In genomic region chr12:3016191-3016590, GRCh38 we compare ENCODE assay signal across 24 cellular contexts. TPM values are rescaled to one million over a fixed set of nuclear protein-coding genes. Genes with fewer than 3 reads are reported as not detected.
"Had no signal": no experiment of that assay in that cellular context is flagged by ENCODE, and none has a peak within 500 bp of the region (broad histone marks: within the 10 kb centered on the region; RNA-seq: fewer than 3 reads in every experiment).

No MANE protein-coding gene starts in this region.

- H3K4me3 Mint-ChIP-seq: activated naive CD8-positive, alpha-beta T cell treated with anti-CD3 and anti-CD28 coated beads for 36 hours; naive thymus-derived CD8-positive, alpha-beta T cell; stimulated activated effector memory CD8-positive, alpha-beta T cell treated with anti-CD3 and anti-CD28 coated beads, Interleukin-12 subunit alpha, Interleukin-12 subunit beta, amount 100 ng/mL, for 72 hours; stimulated activated naive CD8-positive, alpha-beta T cell treated with anti-CD3 and anti-CD28 coated beads, Interleukin-15, amount 100 ng/mL, for 72 hours had no signal

- H3K27me3 ChIP-seq: breast epithelium, heart left ventricle, ovary, tibial artery had no signal

- H3K27ac ChIP-seq: breast epithelium, coronary artery, heart left ventricle, lower lobe of right lung, ovary, psoas muscle, skin epidermis, tibial artery had no signal

- H3K4me1 ChIP-seq: breast epithelium, tibial artery had no signal

- FAIRE-seq: astrocyte, kidney had no signal

- H3K27me3 Mint-ChIP-seq: activated naive CD8-positive, alpha-beta T cell treated with anti-CD3 and anti-CD28 coated beads for 36 hours; naive thymus-derived CD8-positive, alpha-beta T cell; stimulated activated naive CD8-positive, alpha-beta T cell treated with anti-CD3 and anti-CD28 coated beads, Interleukin-15, amount 100 ng/mL, for 72 hours had no signal

- H3K9me3 Mint-ChIP-seq: activated naive CD8-positive, alpha-beta T cell treated with anti-CD3 and anti-CD28 coated beads for 36 hours; naive thymus-derived CD8-positive, alpha-beta T cell; stimulated activated effector memory CD8-positive, alpha-beta T cell treated with anti-CD3 and anti-CD28 coated beads, Interleukin-12 subunit alpha, Interleukin-12 subunit beta, amount 100 ng/mL, for 72 hours; stimulated activated naive CD8-positive, alpha-beta T cell treated with anti-CD3 and anti-CD28 coated beads, Interleukin-15, amount 100 ng/mL, for 72 hours had no signal

- H3K36me3 ChIP-seq: breast epithelium, ovary had no signal

- H3K27ac Mint-ChIP-seq: activated naive CD8-positive, alpha-beta T cell treated with anti-CD3 and anti-CD28 coated beads for 36 hours; naive thymus-derived CD8-positive, alpha-beta T cell; stimulated activated effector memory CD8-positive, alpha-beta T cell treated with anti-CD3 and anti-CD28 coated beads, Interleukin-12 subunit alpha, Interleukin-12 subunit beta, amount 100 ng/mL, for 72 hours; stimulated activated naive CD8-positive, alpha-beta T cell treated with anti-CD3 and anti-CD28 coated beads, Interleukin-15, amount 100 ng/mL, for 72 hours had no signal

- H3K9me3 ChIP-seq: breast epithelium, heart left ventricle, lower lobe of right lung, mucosa of descending colon, ovary, psoas muscle, tibial artery had no signal

- DNase-seq: activated CD4-positive, alpha-beta T cell treated with anti-CD3 and anti-CD28 coated beads for 4 hours; activated CD4-positive, alpha-beta T cell treated with anti-CD3 and anti-CD28 coated beads, Interleukin-2, amount 50 U/mL, for 48 hours; activated CD4-positive, CD25-positive, alpha-beta regulatory T cell; activated CD8-positive, alpha-beta memory T cell treated with anti-CD3 and anti-CD28 coated beads, Interleukin-2, amount 50 U/mL, for 48 hours; activated naive CD4-positive, alpha-beta T cell treated with Interleukin-2 at 50 U/mL for 16 hours; activated naive CD8-positive, alpha-beta T cell treated with anti-CD3 and anti-CD28 coated beads for 36 hours; activated T-cell treated with anti-CD3 and anti-CD28 coated beads, Interleukin-2, amount 50 U/mL, for 48 hours; kidney; lower lobe of right lung; mesendoderm; mucosa of descending colon; naive thymus-derived CD8-positive, alpha-beta T cell; ovary; stimulated activated CD4-positive, alpha-beta T cell treated with anti-CD3 and anti-CD28 coated beads, Interleukin-1b, Interleukin-23, amount 100 ng/mL, for 48 hours; stimulated activated naive CD8-positive, alpha-beta T cell treated with anti-CD3 and anti-CD28 coated beads, Interleukin-15, amount 100 ng/mL, for 72 hours; T-helper 9 cell; tibial artery had no signal

- H3K4me1 Mint-ChIP-seq: activated naive CD8-positive, alpha-beta T cell treated with anti-CD3 and anti-CD28 coated beads for 36 hours; stimulated activated effector memory CD8-positive, alpha-beta T cell treated with anti-CD3 and anti-CD28 coated beads, Interleukin-12 subunit alpha, Interleukin-12 subunit beta, amount 100 ng/mL, for 72 hours; stimulated activated naive CD8-positive, alpha-beta T cell treated with anti-CD3 and anti-CD28 coated beads, Interleukin-15, amount 100 ng/mL, for 72 hours had no signal

- H3K36me3 Mint-ChIP-seq: activated naive CD8-positive, alpha-beta T cell treated with anti-CD3 and anti-CD28 coated beads for 36 hours; naive thymus-derived CD8-positive, alpha-beta T cell; stimulated activated effector memory CD8-positive, alpha-beta T cell treated with anti-CD3 and anti-CD28 coated beads, Interleukin-12 subunit alpha, Interleukin-12 subunit beta, amount 100 ng/mL, for 72 hours had no signal

- H3K4me3 ChIP-seq: breast epithelium, coronary artery, heart left ventricle, lower lobe of right lung, mucosa of descending colon, ovary, psoas muscle, skin epidermis, tibial artery had no signal

RNA-seq across cellular contexts. Expression of gene TEAD4, which starts 57.0 kb away (rescaled TPM):
- total RNA-seq: naive thymus-derived CD8-positive, alpha-beta T cell had no signal
